ENCODE assay signal across 34 cellular contexts in genomic region chr7:84384417-84384816, GRCh38.
DNase-seq lines count a peak whose midpoint lies in the region; ATAC-seq, FAIRE-seq and TF ChIP-seq lines count a peak whose summit lies in the region.
"Had no signal": no experiment of that assay in that cellular context is flagged by ENCODE, and none has a peak within 500 bp of the region (broad histone marks: within the 10 kb centered on the region; RNA-seq: fewer than 3 reads in every experiment).

No MANE protein-coding gene starts in this region.

- no peaks in the 10 kb centered on the region for H3K9me3 Mint-ChIP-seq in MCF 10A (ENCODE audit: unreplicated experiment)
- H3K9me3 Mint-ChIP-seq: activated T-cell treated with anti-CD3 and anti-CD28 coated beads, Interleukin-2, amount 50 U/mL, for 72 hours; stimulated activated naive CD8-positive, alpha-beta T cell treated with anti-CD3 and anti-CD28 coated beads, Interleukin-15, Interleukin-2, amounts not matched to agents 100 ng/mL and 50 ng/mL, for 24 hours; T-helper 1 cell treated with Interleukin-12 subunit alpha and Interleukin-12 subunit beta and Interleukin-4 antibody, amounts not matched to agents 30 μg/mL and 1 μg/mL, for 36 hours had no signal

- no peaks in the 10 kb centered on the region for H3K9me3 ChIP-seq in mammary epithelial cell (replicated peaks; ENCODE audit: insufficient read depth, low read length)
- H3K9me3 ChIP-seq in A673 (ENCODE audit: low read depth, low read length, poor library complexity, severe bottlenecking): no peaks in the 10 kb centered on the region
- H3K9me3 ChIP-seq: adrenal gland, body of pancreas, HAP-1, left lung, right atrium auricular region, uterus had no signal

- H2AFZ ChIP-seq in mammary epithelial cell (ENCODE audit: low read depth, low read length): no peak overlapping the region
- H2AFZ ChIP-seq: parathyroid adenoma had no signal

- no peak overlapping the region for H3K4me3 Mint-ChIP-seq in MCF 10A (ENCODE audit: unreplicated experiment)
- H3K4me3 Mint-ChIP-seq: activated T-cell treated with anti-CD3 and anti-CD28 coated beads, Interleukin-2, amount 50 U/mL, for 72 hours; CD4-positive, CD25-positive, alpha-beta regulatory T cell; stimulated activated naive CD8-positive, alpha-beta T cell treated with anti-CD3 and anti-CD28 coated beads, Interleukin-15, Interleukin-2, amounts not matched to agents 100 ng/mL and 50 ng/mL, for 24 hours; T-helper 1 cell treated with Interleukin-12 subunit alpha and Interleukin-12 subunit beta and Interleukin-4 antibody, amounts not matched to agents 30 μg/mL and 1 μg/mL, for 36 hours had no signal

- H3K4me2 ChIP-seq in mammary epithelial cell (ENCODE audit: insufficient read depth, low read depth, low read length): no peak overlapping the region

- POLR2A ChIA-PET in MCF 10A (lab: Yijun Ruan, JAX) (interaction anchor here (0.8 kb wide), 1 partner anchor 15 kb away, joined by 3 read pairs; no protein-coding TSS in a partner anchor), A673 (lab: Charles Lee; ENCODE audit: low non-redundant PET) (no interaction called here)

- dilution Hi-C loops in mammary epithelial cell (cut with HindIII; ENCODE audit: low sequenced_read_pairs): no loop called here

- no peaks in the 10 kb centered on the region for H3K27me3 ChIP-seq in mammary epithelial cell (ENCODE audit: insufficient read depth, low read length)
- no peaks in the 10 kb centered on the region for H3K27me3 ChIP-seq in A673 (replicated peaks; ENCODE audit: insufficient read depth, low read depth, low read length, poor library complexity)
- H3K27me3 ChIP-seq: adrenal gland, body of pancreas, left lung, right atrium auricular region, uterus had no signal

- no peaks in the 10 kb centered on the region for H3K27me3 Mint-ChIP-seq in MCF 10A (ENCODE audit: insufficient read depth, unreplicated experiment)
- H3K27me3 Mint-ChIP-seq: CD4-positive, CD25-positive, alpha-beta regulatory T cell; stimulated activated naive CD8-positive, alpha-beta T cell treated with anti-CD3 and anti-CD28 coated beads, Interleukin-15, Interleukin-2, amounts not matched to agents 100 ng/mL and 50 ng/mL, for 24 hours had no signal

- no peaks in the 10 kb centered on the region for H3K36me3 Mint-ChIP-seq in MCF 10A (ENCODE audit: insufficient read depth, unreplicated experiment)
- H3K36me3 Mint-ChIP-seq: CD4-positive, CD25-positive, alpha-beta regulatory T cell had no signal

- peak; percentile 40 for DNase-seq in mammary epithelial cell
- DNase-seq in MCF 10A (ENCODE audit: unreplicated experiment): no peak
- peak; percentile 8 for DNase-seq in amniotic epithelial cell (ENCODE audit: low read depth)
- peak; percentile 2 for DNase-seq in hepatic stellate cell (ENCODE audit: low spot score)
- no peak for DNase-seq in urothelium cell line (ENCODE audit: low spot score)
- no peak for DNase-seq in A673 (ENCODE audit: low spot score)
- DNase-seq: 8988T; activated CD4-positive, alpha-beta T cell treated with anti-CD3 and anti-CD28 coated beads, Interleukin-2, amount 50 U/mL, for 4 hours; activated CD4-positive, CD25-positive, alpha-beta regulatory T cell; activated naive CD4-positive, alpha-beta T cell; activated T-cell treated with anti-CD3 and anti-CD28 coated beads, Interleukin-2, amount 50 U/mL, for 72 hours; adrenal gland; AML-193; body of pancreas; CD4-positive, CD25-positive, alpha-beta regulatory T cell; Kasumi-1; left lung; mesendoderm; NCI-H2107; NCI-H345; RPMI8226; stimulated activated CD4-positive, alpha-beta T cell treated with anti-CD3 and anti-CD28 coated beads, Interleukin-1b, Interleukin-23, amount 100 ng/mL, for 48 hours; uterus had no signal

- intact Hi-C loops in mammary epithelial cell (cut with micrococcal nuclease) (no loop called here), MCF 10A (cut with micrococcal nuclease) (no loop called here), A673 (cut with micrococcal nuclease; ENCODE audit: unreplicated experiment) (no loop called here)

- H3K4me1 ChIP-seq in mammary epithelial cell (ENCODE audit: insufficient read depth, low read length): no peaks in the 10 kb centered on the region
- H3K4me1 ChIP-seq in A673 (ENCODE audit: insufficient read depth, low read length, poor library complexity, severe bottlenecking): no peaks in the 10 kb centered on the region
- H3K4me1 ChIP-seq: adrenal gland, body of pancreas, HAP-1, left lung, parathyroid adenoma, right atrium auricular region, uterus had no signal

- no TSS peak for BruUV-seq in mammary epithelial cell (replicated peaks; lab: Mats Ljungman, UMichigan)
- no TSS peak for BruUV-seq in MCF 10A (replicated peaks; lab: Mats Ljungman, UMichigan)
- no TSS peak for BruUV-seq in A673 (replicated peaks; lab: Mats Ljungman, UMichigan)

- peak; percentile 13 for FAIRE-seq in urothelium cell line (lab: Jason Lieb, UNC)
- FAIRE-seq: D721Med, GM12891, islet of Langerhans had no signal

- 100% methylated on average over 1 of the region's 1 CpG for WGBS in mammary epithelial cell (ENCODE audit: low coverage, missing lambda C conversion rate)

- H3K4me1 Mint-ChIP-seq in MCF 10A (ENCODE audit: insufficient read depth, unreplicated experiment): no peaks in the 10 kb centered on the region
- H3K4me1 Mint-ChIP-seq: CD4-positive, CD25-positive, alpha-beta regulatory T cell had no signal

- no peak for TF ChIP-seq CTCF in mammary epithelial cell (conservative IDR thresholded peaks at IDR 0.05 in 1 of 2, IDR thresholded peaks at IDR 0.05 in 1 of 2; ENCODE audit: extremely low read depth in 1 of 2, insufficient read depth in 1 of 2, low read depth in 1 of 2, low read length in 2 of 2)
- no peak for TF ChIP-seq CTCF in MCF 10A (IDR thresholded peaks at IDR 0.05; ENCODE audit: unreplicated experiment)
- TF ChIP-seq CTCF in A673 (conservative IDR thresholded peaks at IDR 0.05; ENCODE audit: low read depth, low read length): no peak

- no peak overlapping the region for H3K27ac Mint-ChIP-seq in MCF 10A (ENCODE audit: low read depth, unreplicated experiment)
- H3K27ac Mint-ChIP-seq: activated T-cell treated with anti-CD3 and anti-CD28 coated beads, Interleukin-2, amount 50 U/mL, for 72 hours; CD4-positive, CD25-positive, alpha-beta regulatory T cell; stimulated activated naive CD8-positive, alpha-beta T cell treated with anti-CD3 and anti-CD28 coated beads, Interleukin-15, Interleukin-2, amounts not matched to agents 100 ng/mL and 50 ng/mL, for 24 hours; T-helper 1 cell treated with Interleukin-12 subunit alpha and Interleukin-12 subunit beta and Interleukin-4 antibody, amounts not matched to agents 30 μg/mL and 1 μg/mL, for 36 hours had no signal

- no peaks in the 10 kb centered on the region for H3K79me2 ChIP-seq in mammary epithelial cell (ENCODE audit: insufficient read depth, low read length)
- H3K79me2 ChIP-seq: parathyroid adenoma had no signal

- H3K27ac ChIP-seq in mammary epithelial cell (ENCODE audit: insufficient read depth, low read depth, low read length) (no peak overlapping the region), A673 (ENCODE audit: low read depth, low read length, poor library complexity, severe bottlenecking) (no peak overlapping the region)
- H3K27ac ChIP-seq: adrenal gland, body of pancreas, left lung, parathyroid adenoma, right atrium auricular region, SK-N-MC, uterus had no signal

- H3K9ac ChIP-seq in mammary epithelial cell (ENCODE audit: insufficient read depth, low read length): no peak overlapping the region
- H3K9ac ChIP-seq: parathyroid adenoma had no signal

- CTCF ChIA-PET in mammary epithelial cell (lab: Charles Lee; ENCODE audit: low non-redundant PET) (no interaction called here), MCF 10A (lab: Yijun Ruan, JAX) (no interaction called here), A673 (lab: Charles Lee) (no interaction called here)

- in situ Hi-C loops in mammary epithelial cell (cut with MboI; ENCODE audit: low sequenced_read_pairs in 2 of 2): no loop called here

- H3K36me3 ChIP-seq in mammary epithelial cell (ENCODE audit: insufficient read depth, low read length) (no peaks in the 10 kb centered on the region), A673 (ENCODE audit: insufficient read depth, low read length, poor library complexity, severe bottlenecking) (no peaks in the 10 kb centered on the region)
- H3K36me3 ChIP-seq: adrenal gland, HAP-1, left lung, right atrium auricular region, uterus had no signal

- ATAC-seq in GM19023 (IDR thresholded peaks at IDR 0.05; ENCODE audit: unreplicated experiment): no peak
- no peak for ATAC-seq in HG03139 (IDR thresholded peaks at IDR 0.05; ENCODE audit: unreplicated experiment)
- ATAC-seq: activated T-cell treated with anti-CD3 and anti-CD28 coated beads, Interleukin-2, amount 50 U/mL, for 72 hours; body of pancreas; left lung had no signal

- no peak overlapping the region for H3K4me3 ChIP-seq in mammary epithelial cell (replicated peaks in 1 of 3; ENCODE audit: insufficient read depth in 1 of 3, low read depth in 2 of 3, low read length in 3 of 3)
- no peak overlapping the region for H3K4me3 ChIP-seq in A673 (ENCODE audit: low read depth, low read length, poor library complexity, severe bottlenecking)
- H3K4me3 ChIP-seq: adrenal gland, body of pancreas, HAP-1, left lung, right atrium auricular region, SK-N-MC, uterus had no signal

- H4K20me1 ChIP-seq in mammary epithelial cell (ENCODE audit: insufficient read depth, low read length): no peaks in the 10 kb centered on the region

Comparison
In these comparisons a context has a peak if more than half of its experiments do, and no peak if none do; other contexts are left out.
1. DNase-seq: peak in mammary epithelial cell (single experiment), amniotic epithelial cell (single experiment) and hepatic stellate cell (single experiment); none in MCF 10A (single experiment), urothelium cell line (single experiment) and A673 (single experiment).